10 cellular contexts compared by ENCODE assay signal in genomic region chr17:45311406-45311761, GRCh38. TPM values are rescaled to one million over a fixed set of nuclear protein-coding genes. Genes with fewer than 3 reads are reported as not detected.
DNase-seq lines count a peak whose midpoint lies in the region; ATAC-seq and TF ChIP-seq lines count a peak whose summit lies in the region.
"Had no signal": no experiment of that assay in that cellular context is flagged by ENCODE, and none has a peak within 500 bp of the region (broad histone marks: within the 10 kb centered on the region; RNA-seq: fewer than 3 reads in every experiment).

No MANE protein-coding gene starts in this region.

- peak overlapping the region; percentile 96 to 97 for H3K27ac ChIP-seq in right atrium auricular region
- H3K27ac ChIP-seq in adrenal gland, result peak overlapping the region; percentile 79 to 93 (median 88)
- peak overlapping the region; percentile 95 for H3K27ac ChIP-seq in vagina
- H3K27ac ChIP-seq: SJSA1 had no signal

- no peaks in the 10 kb centered on the region for H3K36me3 ChIP-seq in right atrium auricular region
- H3K36me3 ChIP-seq in adrenal gland (replicated peaks in 1 of 2), result no peaks in the 10 kb centered on the region
- H3K36me3 ChIP-seq in mucosa of stomach (ENCODE audit: control insufficient read depth, insufficient read depth, low read length), result no peaks in the 10 kb centered on the region
- no peaks in the 10 kb centered on the region for H3K36me3 ChIP-seq in vagina

- DNase-seq in right atrium auricular region (ENCODE audit: low spot score) (no peak), left cardiac atrium (no peak), adrenal gland (no peak), vagina (ENCODE audit: extremely low spot score in 2 of 2) (no peak), activated gamma-delta T cell (lab: John Stamatoyannopoulos, UW) (no peak), AML-193 (lab: John Stamatoyannopoulos, UW) (no peak)

- H3K9ac ChIP-seq in mucosa of stomach (ENCODE audit: low read length), result peak overlapping the region; percentile 55

- H3K9me3 ChIP-seq in right atrium auricular region (no peaks in the 10 kb centered on the region), adrenal gland (replicated peaks in 1 of 3) (no peaks in the 10 kb centered on the region), mucosa of stomach (ENCODE audit: control insufficient read depth, low read length) (no peaks in the 10 kb centered on the region), vagina (no peaks in the 10 kb centered on the region)
- H3K9me3 ChIP-seq: SJSA1 had no signal

- peaks cover 0 to 95% of the 10 kb centered on the region in 2 donors for H3K4me1 ChIP-seq in right atrium auricular region
- H3K4me1 ChIP-seq in adrenal gland (replicated peaks in 1 of 2), result peaks cover 77 to 87% of the 10 kb centered on the region in 2 donors
- peaks cover 78% of the 10 kb centered on the region for H3K4me1 ChIP-seq in mucosa of stomach (ENCODE audit: control insufficient read depth, insufficient read depth, low read length)
- H3K4me1 ChIP-seq in vagina, result peaks cover 92% of the 10 kb centered on the region

- TF ChIP-seq CTCF in right atrium auricular region (IDR thresholded peaks at IDR 0.05) (no peak), adrenal gland (IDR thresholded peaks at IDR 0.05) (no peak), vagina (IDR thresholded peaks at IDR 0.05) (no peak)

- no peak for ATAC-seq in left cardiac atrium
- ATAC-seq in GM21786 (IDR thresholded peaks at IDR 0.05; ENCODE audit: unreplicated experiment), result no peak

- WGBS in adrenal gland, 4 donors, result 65 to 81% (median 71%) methylated on average over 4 of the region's 4 CpGs

- no peaks in the 10 kb centered on the region for H3K27me3 ChIP-seq in right atrium auricular region
- no peaks in the 10 kb centered on the region for H3K27me3 ChIP-seq in adrenal gland
- no peaks in the 10 kb centered on the region for H3K27me3 ChIP-seq in mucosa of stomach (ENCODE audit: control insufficient read depth, insufficient read depth, low read length)
- H3K27me3 ChIP-seq in vagina, result no peaks in the 10 kb centered on the region
- H3K27me3 ChIP-seq: SJSA1 had no signal

- intact Hi-C loops in left cardiac atrium (cut with DNase I) (loop anchor here in 1 of 2 donors (10.0 kb wide), 1 partner anchor 73 kb away; no protein-coding TSS in a partner anchor), adrenal gland (cut with DNase I) (no loop called here), vagina (cut with DNase I) (loop anchor here (10.0 kb wide), 1 partner anchor 167 kb away; the partner anchor contains the start of gene HEXIM1)

- no peak overlapping the region for H3K4me3 ChIP-seq in right atrium auricular region
- H3K4me3 ChIP-seq in adrenal gland, result no peak overlapping the region
- H3K4me3 ChIP-seq in mucosa of stomach (ENCODE audit: low read length), result peak overlapping the region; percentile 27
- no peak overlapping the region for H3K4me3 ChIP-seq in vagina
- H3K4me3 ChIP-seq: SJSA1 had no signal

- TF ChIP-seq POLR2A in adrenal gland (IDR thresholded peaks at IDR 0.05), result no peak
- no peak for TF ChIP-seq POLR2A in vagina (IDR thresholded peaks at IDR 0.05)

RNA-seq across cellular contexts. Expression of gene MAP3K14, which starts 5.4 kb away (rescaled TPM):
- total RNA-seq in right atrium auricular region (10 to 100 TPM in 1 of 2 donors, 1 to 10 TPM in 1; 8.2 to 10.6 TPM), left cardiac atrium (10 to 100 TPM; 13.4 to 13.5 TPM), adrenal gland (1 to 10 TPM; 2.4 to 9.7 (median 7.2) TPM), vagina (9.8 TPM)
- 10 to 100 TPM in 1 of 3 donors, 1 to 10 TPM in 2; 2.9 to 14.7 (median 7.7) TPM for polyA plus RNA-seq in adrenal gland

RNA-seq across cellular contexts. Expression of gene SPATA32, which starts 49.5 kb away (rescaled TPM):
- total RNA-seq in right atrium auricular region, result not detected
- total RNA-seq in left cardiac atrium, result not detected
- under 1 TPM in 1 of 8 donors, not detected in 7; 0.11 TPM for total RNA-seq in adrenal gland
- not detected for polyA plus RNA-seq in adrenal gland
- not detected for total RNA-seq in vagina
- total RNA-seq: dermis microvascular lymphatic vessel endothelial cell, SJSA1 had no signal
